8 cellular contexts compared by ENCODE assay signal in the genomic region with DNA sequence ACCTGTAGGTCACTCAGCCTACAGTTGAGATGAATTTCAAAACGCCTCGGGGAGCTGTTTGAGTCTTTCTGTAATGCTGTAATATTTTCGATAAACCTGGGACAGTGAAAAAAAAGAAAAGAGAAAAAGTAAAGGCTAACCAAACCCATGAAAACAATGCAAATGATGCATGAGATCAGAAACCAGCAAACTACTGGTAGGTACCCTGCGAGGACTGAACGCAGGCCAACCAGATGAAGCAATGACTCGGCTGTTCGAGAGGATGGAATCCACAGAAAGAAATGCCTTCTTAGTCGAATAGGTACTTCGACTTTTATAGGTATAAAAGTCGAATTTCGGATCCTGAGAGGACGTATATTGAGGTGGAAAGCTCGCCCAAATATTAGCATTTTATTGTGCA. TPM values are rescaled to one million over a fixed set of nuclear protein-coding genes. Genes with fewer than 3 reads are reported as not detected.
DNase-seq lines count a peak whose midpoint lies in the region; ATAC-seq and TF ChIP-seq lines count a peak whose summit lies in the region.

No MANE protein-coding gene starts in this region.

- intact Hi-C loops in activated B cell treated with CpG ODN at 0.5 μM for 24 hours (cut with micrococcal nuclease): loop anchor here (1.0 to 5.0 kb wide), 4 partner anchors 39 to 354 kb away; a partner anchor contains a TSS

- no peaks in the 10 kb centered on the region for H3K9me3 ChIP-seq in HAP-1

- H3K36me3 ChIP-seq in HAP-1 (replicated peaks): peaks cover 5% of the 10 kb centered on the region

- peaks cover 11% of the 10 kb centered on the region for H3K36me3 Mint-ChIP-seq in activated B cell treated with CpG ODN at 0.5 μM for 24 hours (ENCODE audit: low read depth)
- H3K36me3 Mint-ChIP-seq in glutamatergic neuron (ENCODE audit: unreplicated experiment): no peaks in the 10 kb centered on the region

- H3K4me1 ChIP-seq in HAP-1: peaks cover 13% of the 10 kb centered on the region

- no peak for TF ChIP-seq CTCF in activated B cell treated with CpG ODN at 0.5 μM for 24 hours (IDR thresholded peaks at IDR 0.05)
- no peak for TF ChIP-seq CTCF in glutamatergic neuron (IDR thresholded peaks at IDR 0.05; ENCODE audit: partially characterized antibody, unreplicated experiment)

- POLR2A ChIA-PET in activated B cell treated with CpG ODN at 0.5 μM for 24 hours (lab: Charles Lee): interaction anchor here (0.6 to 1.7 kb wide), 8 partner anchors 9 to 1150 kb away, joined by 3 to 12 read pairs (median 4); a partner anchor contains a TSS

- DNase-seq in Ammon's horn (ENCODE audit: low spot score) (peak; percentile 36), HAP-1 (ENCODE audit: low spot score in 2 of 2) (peak in 1 of 2 experiments; percentile 23), activated B cell treated with CpG ODN at 0.5 μM for 24 hours (no peak), glutamatergic neuron (no peak), renal cortical epithelial cell (ENCODE audit: low read depth) (peak; percentile 26), epidermal melanocyte (ENCODE audit: insufficient read length, low spot score) (no peak)

- in situ Hi-C loops in HAP-1 (cut with MboI; ENCODE audit: low sequenced_read_pairs): no loop called here

- CTCF ChIA-PET in activated B cell treated with CpG ODN at 0.5 μM for 24 hours (lab: Charles Lee): no interaction called here

- H3K4me3 Mint-ChIP-seq in activated B cell treated with CpG ODN at 0.5 μM for 24 hours (peak overlapping the region; percentile 97), glutamatergic neuron (ENCODE audit: unreplicated experiment) (peak overlapping the region; percentile 98)

- peak overlapping the region; percentile 93 for H3K4me3 ChIP-seq in HAP-1

- H3K27me3 ChIP-seq in HAP-1 (ENCODE audit: low read depth): no peaks in the 10 kb centered on the region

- H3K27me3 Mint-ChIP-seq in activated B cell treated with CpG ODN at 0.5 μM for 24 hours (no peaks in the 10 kb centered on the region), glutamatergic neuron (ENCODE audit: unreplicated experiment) (peaks cover 2% of the 10 kb centered on the region)

- H3K27ac Mint-ChIP-seq in activated B cell treated with CpG ODN at 0.5 μM for 24 hours: peak overlapping the region; percentile 91
- H3K27ac Mint-ChIP-seq in glutamatergic neuron (ENCODE audit: unreplicated experiment): peak overlapping the region; percentile 81

- peaks cover 23% of the 10 kb centered on the region for H3K4me1 Mint-ChIP-seq in activated B cell treated with CpG ODN at 0.5 μM for 24 hours
- H3K4me1 Mint-ChIP-seq in glutamatergic neuron (ENCODE audit: low read depth, unreplicated experiment): peaks cover 13% of the 10 kb centered on the region

- H3K9me3 Mint-ChIP-seq in activated B cell treated with CpG ODN at 0.5 μM for 24 hours (no peaks in the 10 kb centered on the region), glutamatergic neuron (ENCODE audit: unreplicated experiment) (peaks cover 4% of the 10 kb centered on the region)

- ATAC-seq in activated B cell treated with CpG ODN at 0.5 μM for 24 hours (ENCODE audit: low read depth): peak; percentile 49
- no peak for ATAC-seq in GM21723 (IDR thresholded peaks at IDR 0.05; ENCODE audit: unreplicated experiment)
- no peak for ATAC-seq in GM19452 (IDR thresholded peaks at IDR 0.05; ENCODE audit: unreplicated experiment)

RNA-seq across cellular contexts. Expression of a gene that starts 0.5 kb away (rescaled TPM):
- total RNA-seq in activated B cell treated with CpG ODN at 0.5 μM for 24 hours (6.6 and 8.7 TPM in 2 replicates), glutamatergic neuron (ENCODE audit: unreplicated experiment) (6.4 TPM), renal cortical epithelial cell (0.85 and 2.1 TPM in 2 replicates)

RNA-seq across cellular contexts. Expression of a gene that starts 6.8 kb away (rescaled TPM):
- 53.5 and 54.9 TPM in 2 replicates for total RNA-seq in activated B cell treated with CpG ODN at 0.5 μM for 24 hours
- total RNA-seq in glutamatergic neuron (ENCODE audit: unreplicated experiment): 9.0 TPM
- total RNA-seq in renal cortical epithelial cell: 11.9 and 23.8 TPM in 2 replicates

Comparison
In these comparisons a context has a peak if more than half of its experiments do, and no peak if none do; other contexts are left out.
1. DNase-seq: peak in Ammon's horn (single experiment) and renal cortical epithelial cell (single experiment); none in activated B cell treated with CpG ODN at 0.5 μM for 24 hours (single experiment), glutamatergic neuron (single experiment) and epidermal melanocyte (single experiment).